ENCODE assay signal across 28 cellular contexts in the genomic region with DNA sequence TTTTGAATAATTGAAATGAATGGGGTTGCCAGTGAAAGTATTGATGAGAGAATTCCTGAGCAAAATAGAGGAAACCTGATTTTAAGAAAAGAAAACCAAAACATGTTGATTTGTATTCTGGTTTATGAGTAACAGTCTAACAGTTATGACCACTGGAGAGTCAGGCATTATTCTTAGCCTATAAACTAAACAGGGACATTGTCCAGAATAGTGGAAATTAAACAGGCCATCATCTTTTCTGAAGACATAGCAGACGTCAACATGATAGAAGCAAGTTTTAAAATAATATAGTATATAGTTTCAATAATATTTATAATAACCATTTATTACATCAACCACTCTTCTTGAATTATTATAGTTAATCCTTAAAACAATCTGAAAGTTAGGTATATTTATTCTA.
"Had no signal": no experiment of that assay in that cellular context is flagged by ENCODE, and none has a peak within 500 bp of the region (broad histone marks: within the 10 kb centered on the region; RNA-seq: fewer than 3 reads in every experiment).

No MANE protein-coding gene starts in this region.

- FAIRE-seq: colon, endometrium, endothelial cell of umbilical vein, frontal cortex had no signal

- H3K4me1 ChIP-seq: colonic mucosa, esophagus squamous epithelium, foreskin keratinocyte, gastrocnemius medialis had no signal

- DNase-seq: colonic mucosa; cortex of kidney; dermis blood vessel endothelial cell; dorsolateral prefrontal cortex; effector CD4-positive, alpha-beta T cell; effector CD8-positive, alpha-beta T cell; effector memory CD4-positive, alpha-beta T cell; effector memory CD8-positive, alpha-beta T cell; endodermal cell; erythroblast; esophagus squamous epithelium; foreskin fibroblast; foreskin keratinocyte; foreskin melanocyte; gastrocnemius medialis; glutamatergic neuron; head of caudate nucleus; heart left ventricle; heart right ventricle had no signal

- H3K9me3 ChIP-seq: colonic mucosa, esophagus muscularis mucosa, esophagus squamous epithelium, gastrocnemius medialis, gastroesophageal sphincter, heart left ventricle, heart right ventricle had no signal

- ATAC-seq: effector memory CD8-positive, alpha-beta T cell; esophagus mucosa; foreskin keratinocyte; gastrocnemius medialis; gastroesophageal sphincter; heart left ventricle; heart right ventricle had no signal

- H3K4me3 ChIP-seq: colonic mucosa, coronary artery, dorsolateral prefrontal cortex, esophagus muscularis mucosa, esophagus squamous epithelium, gastrocnemius medialis, gastroesophageal sphincter, heart left ventricle, heart right ventricle had no signal

- H3K27ac ChIP-seq: colonic mucosa, coronary artery, dorsolateral prefrontal cortex, epithelial cell of prostate, esophagus muscularis mucosa, esophagus squamous epithelium, foreskin keratinocyte, gastrocnemius medialis, gastroesophageal sphincter, heart left ventricle, heart right ventricle had no signal

- H3K36me3 ChIP-seq: colonic mucosa, esophagus muscularis mucosa, esophagus squamous epithelium, gastrocnemius medialis, gastroesophageal sphincter, heart left ventricle, heart right ventricle had no signal

- H3K27me3 ChIP-seq: colonic mucosa, dorsolateral prefrontal cortex, esophagus muscularis mucosa, esophagus squamous epithelium, foreskin keratinocyte, gastrocnemius medialis, gastroesophageal sphincter, heart left ventricle, heart right ventricle had no signal
